In the genomic region with DNA sequence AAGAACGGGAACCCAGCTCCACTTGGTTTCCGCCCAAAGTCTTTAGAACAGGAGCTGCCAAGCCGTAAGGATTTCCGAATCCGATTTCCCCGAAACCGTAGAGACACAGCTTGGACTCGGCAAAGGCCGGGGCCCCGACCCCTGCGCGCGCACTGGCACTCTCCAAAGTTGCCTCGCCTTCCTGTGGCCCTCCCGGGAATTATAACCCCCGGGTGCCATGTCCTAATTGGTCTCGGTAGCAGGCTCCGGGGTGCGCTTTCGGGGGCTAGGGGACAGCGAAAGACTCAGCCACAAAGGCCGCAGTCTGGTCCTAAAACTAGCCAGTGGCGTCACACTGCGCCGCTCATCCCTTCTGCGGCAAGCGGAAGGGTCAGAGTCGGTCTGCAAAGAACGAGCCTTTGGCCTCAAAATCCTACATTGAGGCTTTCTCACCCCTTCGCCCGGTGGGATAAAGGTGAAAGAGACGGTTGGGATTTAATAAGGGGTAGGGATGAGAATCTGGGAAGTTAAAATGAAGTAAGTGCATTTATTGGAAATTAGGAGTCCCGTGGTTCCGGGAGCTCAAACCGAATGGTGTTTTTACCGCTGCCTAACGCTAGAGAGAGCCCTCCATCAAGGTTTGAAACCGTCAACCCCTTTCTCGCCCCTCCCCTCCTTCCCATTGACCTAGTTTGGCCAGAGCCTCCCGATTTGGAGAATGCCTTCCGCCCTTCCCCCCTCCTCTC, we compare ENCODE assay signal across 8 cellular contexts. TPM values are rescaled to one million over a fixed set of nuclear protein-coding genes. Genes with fewer than 3 reads are reported as not detected.
A peak's percentile ranks its signal among the peaks of the same experiment; 100 is the strongest.
DNase-seq lines count a peak whose midpoint lies in the region; ATAC-seq and TF ChIP-seq lines count a peak whose summit lies in the region.

No MANE protein-coding gene starts in this region.

- H3K36me3 ChIP-seq in heart left ventricle (peaks cover 0 to 12% (median 7%) of the 10 kb centered on the region in 9 donors), ovary (no peaks in the 10 kb centered on the region)

- intact Hi-C loops in heart left ventricle (cut with DNase I) = loop anchor here in 8 of 10 donors (2.0 to 10.0 kb wide), 7 partner anchors 1210 to 1496 kb away; no protein-coding TSS in a partner anchor
- intact Hi-C loops in ovary (cut with DNase I) = loop anchor here in 1 of 4 donors (2.0 kb wide), 1 partner anchor 1216 kb away; no protein-coding TSS in a partner anchor

- H3K9me3 ChIP-seq in heart left ventricle (no peaks in the 10 kb centered on the region), ovary (no peaks in the 10 kb centered on the region)

- H3K27me3 ChIP-seq in heart left ventricle = no peaks in the 10 kb centered on the region
- no peaks in the 10 kb centered on the region for H3K27me3 ChIP-seq in ovary

- DNase-seq in ELR (ENCODE audit: low read depth) (peak; percentile 96), HFF-Myc (ENCODE audit: extremely low read depth, low read depth) (peak; percentile 83), NB4 (ENCODE audit: low read depth) (peak; percentile 78), amygdala (lab: John Stamatoyannopoulos, UW) (peak in 55 of 56 donors; percentile 34 to 92 (median 77)), heart left ventricle (peak; percentile 75 to 95 (median 93)), ovary (peak; percentile 87 to 95 (median 91)), SHP77 treated with DMSO at 0.1 percent for 48 hours (lab: John Stamatoyannopoulos, UW) (no peak)

- TF ChIP-seq EP300 in ovary (IDR thresholded peaks at IDR 0.05) = peak; percentile 53

- WGBS in heart left ventricle, 4 donors = 0 to 1% (median 0%) methylated on average over 41 of the region's 41 CpGs
- 0 to 1% (median 0%) methylated on average over 40 to 41 of the region's 41 CpGs for WGBS in ovary, 3 donors

- H3K4me3 ChIP-seq in HFF-Myc (replicated peaks; ENCODE audit: low read depth, low read length) = peak overlapping the region; percentile 48
- peak overlapping the region; percentile 25 for H3K4me3 ChIP-seq in NB4 (ENCODE audit: low read depth, low read length)
- H3K4me3 ChIP-seq in heart left ventricle = peak overlapping the region; percentile 15 to 89 (median 72)
- peak overlapping the region; percentile 88 for H3K4me3 ChIP-seq in ovary

- H3K27ac ChIP-seq in heart left ventricle (peak overlapping the region; percentile 94 to 100 (median 98)), ovary (peak overlapping the region; percentile 84 to 100)

- ATAC-seq in SK-N-SH treated with all-trans-retinoic acid at 6 μM for 48 hours (peak; percentile 55), heart left ventricle (peak; percentile 65 to 78 (median 72))

- TF ChIP-seq CTCF in HFF-Myc (IDR thresholded peaks at IDR 0.05; ENCODE audit: low read depth, low read length, missing control alignments) (peak; percentile 76), NB4 (IDR thresholded peaks at IDR 0.05; ENCODE audit: low read depth, low read length) (peak; percentile 72), heart left ventricle (IDR thresholded peaks at IDR 0.05) (peak; percentile 50 to 88 (median 74)), ovary (IDR thresholded peaks at IDR 0.05) (peak; percentile 43 to 77 (median 61))

- TF ChIP-seq POLR2A in NB4 (IDR thresholded peaks at IDR 0.05; ENCODE audit: extremely low read depth, insufficient read length) (no peak), heart left ventricle (IDR thresholded peaks at IDR 0.05) (peak in 1 of 2 donors; percentile 45), ovary (IDR thresholded peaks at IDR 0.05) (peak; percentile 36)

- H3K4me1 ChIP-seq in heart left ventricle (peaks cover 0 to 58% (median 36%) of the 10 kb centered on the region in 12 donors), ovary (ENCODE audit: insufficient read depth) (peaks cover 7% of the 10 kb centered on the region)

TF ChIP-seq in SK-N-SH treated with all-trans-retinoic acid at 6 μM for 48 hours, 23 proteins besides CTCF, POLR2A, EP300 and RAD21:
- TF ChIP-seq, protein P1, sequence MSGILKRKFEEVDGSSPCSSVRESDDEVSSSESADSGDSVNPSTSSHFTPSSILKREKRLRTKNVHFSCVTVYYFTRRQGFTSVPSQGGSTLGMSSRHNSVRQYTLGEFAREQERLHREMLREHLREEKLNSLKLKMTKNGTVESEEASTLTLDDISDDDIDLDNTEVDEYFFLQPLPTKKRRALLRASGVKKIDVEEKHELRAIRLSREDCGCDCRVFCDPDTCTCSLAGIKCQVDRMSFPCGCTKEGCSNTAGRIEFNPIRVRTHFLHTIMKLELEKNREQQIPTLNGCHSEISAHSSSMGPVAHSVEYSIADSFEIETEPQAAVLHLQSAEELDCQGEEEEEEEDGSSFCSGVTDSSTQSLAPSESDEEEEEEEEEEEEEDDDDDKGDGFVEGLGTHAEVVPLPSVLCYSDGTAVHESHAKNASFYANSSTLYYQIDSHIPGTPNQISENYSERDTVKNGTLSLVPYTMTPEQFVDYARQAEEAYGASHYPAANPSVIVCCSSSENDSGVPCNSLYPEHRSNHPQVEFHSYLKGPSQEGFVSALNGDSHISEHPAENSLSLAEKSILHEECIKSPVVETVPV (CRISPR knock-in tag; IDR thresholded peaks at IDR 0.05) = no peak
- TF ChIP-seq TCF4 (CRISPR knock-in tag; IDR thresholded peaks at IDR 0.05; ENCODE audit: borderline replicate concordance) (no peak), POU6F1 (CRISPR knock-in tag; IDR thresholded peaks at IDR 0.05; ENCODE audit: borderline replicate concordance, low read depth) (no peak), ISL1 (CRISPR knock-in tag; IDR thresholded peaks at IDR 0.05) (no peak), BACH2 (CRISPR knock-in tag; IDR thresholded peaks at IDR 0.05; ENCODE audit: borderline replicate concordance) (no peak), ZC3H10 (CRISPR knock-in tag; IDR thresholded peaks at IDR 0.05) (no peak), ZNF565 (CRISPR knock-in tag; conservative IDR thresholded peaks at IDR 0.05; ENCODE audit: low read depth) (no peak), ZNF8 (CRISPR knock-in tag; IDR thresholded peaks at IDR 0.05) (no peak)
TF ChIP-seq in SK-N-SH treated with all-trans-retinoic acid at 6 μM for 48 hours: peak in this region for 0.

RNA-seq across cellular contexts. Expression of gene BCL6, which starts 6.7 kb away (rescaled TPM):
- total RNA-seq in heart left ventricle (100 to 1,000 TPM in 1 of 9 donors, 10 to 100 TPM in 8; 29.7 to 109 (median 62.0) TPM), ovary (10 to 100 TPM; 51.6 to 91.1 (median 60.2) TPM)
- polyA plus RNA-seq in heart left ventricle (10 to 100 TPM; 29.3 to 45.7 TPM), ovary (10 to 100 TPM; 46.3 to 46.8 TPM)

RNA-seq across cellular contexts. Expression of gene RTP2, which starts 36.2 kb away (rescaled TPM):
- not detected for total RNA-seq in heart left ventricle
- polyA plus RNA-seq in heart left ventricle = not detected
- total RNA-seq in ovary = not detected
- not detected for polyA plus RNA-seq in ovary

Comparison
In these comparisons a context has a peak if more than half of its experiments do, and no peak if none do; other contexts are left out.
1. H3K4me3 ChIP-seq: peak in every context shown above with its lines; median percentile 88 in ovary; 72 in heart left ventricle; 48 in HFF-Myc; 25 in NB4.